9 cellular contexts compared by ENCODE assay signal in genomic region chr2:221554769-221555510, GRCh38. TPM values are rescaled to one million over a fixed set of nuclear protein-coding genes. Genes with fewer than 3 reads are reported as not detected.
DNase-seq lines count a peak whose midpoint lies in the region; ATAC-seq and TF ChIP-seq lines count a peak whose summit lies in the region.
"Had no signal": no experiment of that assay in that cellular context is flagged by ENCODE, and none has a peak within 500 bp of the region (broad histone marks: within the 10 kb centered on the region; RNA-seq: fewer than 3 reads in every experiment).

No MANE protein-coding gene starts in this region.

- no peaks in the 10 kb centered on the region for H3K27me3 ChIP-seq in CD4-positive, alpha-beta memory T cell (ENCODE audit: insufficient read depth, low read length)
- H3K27me3 ChIP-seq in thymus (ENCODE audit: control insufficient read depth, insufficient read depth) = no peaks in the 10 kb centered on the region
- no peaks in the 10 kb centered on the region for H3K27me3 ChIP-seq in testis

- peaks cover 14 to 15% of the 10 kb centered on the region in 2 donors for H3K36me3 Mint-ChIP-seq in CD4-positive, alpha-beta memory T cell

- 65% methylated on average over 4 of the region's 4 CpGs for WGBS in thymus
- WGBS in testis, 2 donors = 46 to 47% methylated on average over 4 of the region's 4 CpGs

- peak overlapping the region; percentile 63 to 88 (median 77) for H3K27ac Mint-ChIP-seq in CD4-positive, alpha-beta memory T cell

- no peaks in the 10 kb centered on the region for H3K27me3 Mint-ChIP-seq in CD4-positive, alpha-beta memory T cell

- no peaks in the 10 kb centered on the region for H3K9me3 ChIP-seq in CD4-positive, alpha-beta memory T cell (ENCODE audit: control insufficient read depth in 1 of 2, low read length in 2 of 2)
- H3K9me3 ChIP-seq in thymus (ENCODE audit: control insufficient read depth) = no peaks in the 10 kb centered on the region
- H3K9me3 ChIP-seq in testis = no peaks in the 10 kb centered on the region

- peaks cover 53 to 77% (median 64%) of the 10 kb centered on the region in 4 donors for H3K4me1 Mint-ChIP-seq in CD4-positive, alpha-beta memory T cell

- CTCF ChIA-PET in CD4-positive, alpha-beta memory T cell (lab: Charles Lee; ENCODE audit: partially characterized antibody) = interaction anchor here (0.5 to 4.4 kb wide), 5 partner anchors 12 to 55 kb away, joined by 3 to 17 read pairs (median 3); partner anchors contain the start of gene EPHA4

- DNase-seq in CD4-positive, alpha-beta memory T cell = peak in 1 of 5 donors; percentile 15
- peak; percentile 60 for DNase-seq in cerebellar cortex (ENCODE audit: low spot score)
- DNase-seq in testis = no peak
- no peak for DNase-seq in NOMO-1 treated with dmso at 0.1 percent for 144 hours (lab: John Stamatoyannopoulos, UW; ENCODE audit: unreplicated experiment)
- no peak for DNase-seq in LoVo (ENCODE audit: low spot score)

- no peak for TF ChIP-seq CTCF in testis (IDR thresholded peaks at IDR 0.05)

- peak overlapping the region in 7 of 8 donors; percentile 71 to 85 (median 80) for H3K4me3 Mint-ChIP-seq in CD4-positive, alpha-beta memory T cell

- H3K36me3 ChIP-seq in CD4-positive, alpha-beta memory T cell (ENCODE audit: insufficient read depth, low read length) = no peaks in the 10 kb centered on the region
- H3K36me3 ChIP-seq in thymus (ENCODE audit: control insufficient read depth, insufficient read depth) = no peaks in the 10 kb centered on the region
- H3K36me3 ChIP-seq in testis (ENCODE audit: low read depth, missing control alignments) = no peaks in the 10 kb centered on the region

- POLR2A ChIA-PET in CD4-positive, alpha-beta memory T cell (lab: Charles Lee; ENCODE audit: partially characterized antibody) = interaction anchor here (0.6 to 5.0 kb wide), 5 partner anchors 13 to 37 kb away, joined by 3 to 28 read pairs (median 3); no protein-coding TSS in a partner anchor

- intact Hi-C loops in CD4-positive, alpha-beta memory T cell (cut with micrococcal nuclease) = no loop called here
- intact Hi-C loops in testis (cut with DNase I; ENCODE audit: low total_unique reads) = no loop called here

- peak; percentile 98 for ATAC-seq in GM19043 (IDR thresholded peaks at IDR 0.05; ENCODE audit: low read depth, unreplicated experiment)
- peak; percentile 94 for ATAC-seq in HG03066 (IDR thresholded peaks at IDR 0.05; ENCODE audit: low read depth, unreplicated experiment)
- ATAC-seq: HCT116 had no signal

- H3K4me3 ChIP-seq in CD4-positive, alpha-beta memory T cell (ENCODE audit: low read length in 2 of 2) = no peak overlapping the region
- H3K4me3 ChIP-seq in thymus (ENCODE audit: low read length) = no peak overlapping the region
- no peak overlapping the region for H3K4me3 ChIP-seq in testis

- no peak overlapping the region for H3K27ac ChIP-seq in CD4-positive, alpha-beta memory T cell (ENCODE audit: low read depth, low read length)
- peak overlapping the region; percentile 26 for H3K27ac ChIP-seq in thymus (ENCODE audit: low read depth)
- no peak overlapping the region for H3K27ac ChIP-seq in testis

- TF ChIP-seq POLR2A in testis (IDR thresholded peaks at IDR 0.05) = no peak

- no peaks in the 10 kb centered on the region for H3K9me3 Mint-ChIP-seq in CD4-positive, alpha-beta memory T cell

- peaks cover 39% of the 10 kb centered on the region for H3K4me1 ChIP-seq in CD4-positive, alpha-beta memory T cell (ENCODE audit: insufficient read depth, low read length)
- H3K4me1 ChIP-seq in thymus (ENCODE audit: control insufficient read depth, insufficient read depth, low read length) (no peaks in the 10 kb centered on the region), testis (peaks cover 10% of the 10 kb centered on the region)

RNA-seq across cellular contexts. Expression of gene EPHA4, which starts 17.2 kb away (rescaled TPM):
- total RNA-seq in CD4-positive, alpha-beta memory T cell = 100 to 1,000 TPM; 131 to 132 TPM
- polyA plus RNA-seq in CD4-positive, alpha-beta memory T cell = 10 to 100 TPM; 20.9 to 29.0 TPM
- polyA plus RNA-seq in thymus (7.8 TPM), testis (ENCODE audit: insufficient read depth, low read depth, low replicate concordance) (47.4 TPM)
- total RNA-seq in testis = 100 to 1,000 TPM; 134 to 139 TPM
